ENCODE assay signal across 8 cellular contexts in the genomic region with DNA sequence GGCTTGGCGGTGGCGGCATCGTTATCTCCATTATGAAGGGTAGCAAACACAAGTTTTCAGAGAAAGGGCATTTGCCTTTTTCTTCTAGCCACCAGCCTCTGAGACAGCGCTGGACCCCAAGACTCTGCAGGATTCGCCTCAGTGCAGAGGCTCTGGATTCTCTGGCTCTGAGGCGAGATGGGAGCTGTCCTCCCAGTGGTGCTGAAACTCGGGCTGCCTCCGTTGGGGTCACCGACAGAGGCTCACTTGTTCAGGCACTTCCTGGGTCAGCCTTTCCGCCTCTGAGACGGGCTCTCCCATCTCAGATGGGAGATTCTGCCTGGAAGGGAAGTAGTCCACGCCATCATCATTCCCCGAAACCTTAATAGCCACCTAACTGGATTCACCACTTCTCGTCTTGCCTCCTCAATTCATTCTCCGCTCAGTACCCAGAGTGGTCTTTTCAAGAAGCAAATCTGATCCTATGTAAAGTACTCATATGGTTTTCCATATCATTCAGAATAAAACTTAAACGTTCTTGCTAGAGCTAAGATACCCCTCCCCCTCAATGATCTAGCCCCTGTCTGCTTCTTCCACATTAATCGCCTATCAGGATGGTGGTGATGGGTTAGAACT.
DNase-seq lines count a peak whose midpoint lies in the region; ATAC-seq, FAIRE-seq and TF ChIP-seq lines count a peak whose summit lies in the region.

No MANE protein-coding gene starts in this region.

- no peaks in the 10 kb centered on the region for H3K36me3 ChIP-seq in A673 (ENCODE audit: insufficient read depth, low read length, poor library complexity, severe bottlenecking)

- POLR2A ChIA-PET in A673 (lab: Charles Lee; ENCODE audit: low non-redundant PET): no interaction called here

- no peak overlapping the region for H3K27ac ChIP-seq in A673 (ENCODE audit: low read depth, low read length, poor library complexity, severe bottlenecking)

- no peak overlapping the region for H3K4me3 Mint-ChIP-seq in activated naive CD4-positive, alpha-beta T cell treated with anti-CD3 and anti-CD28 coated beads for 36 hours

- no peaks in the 10 kb centered on the region for H3K4me1 ChIP-seq in A673 (ENCODE audit: insufficient read depth, low read length, poor library complexity, severe bottlenecking)

- no peak overlapping the region for H3K4me3 ChIP-seq in A673 (ENCODE audit: low read depth, low read length, poor library complexity, severe bottlenecking)

- FAIRE-seq in RCC 7860 (lab: Jason Lieb, UNC): no peak

- no TSS peak for BruUV-seq in A673 (replicated peaks; lab: Mats Ljungman, UMichigan)

- peaks cover 4% of the 10 kb centered on the region for H3K4me1 Mint-ChIP-seq in activated naive CD4-positive, alpha-beta T cell treated with anti-CD3 and anti-CD28 coated beads for 36 hours (ENCODE audit: low read depth)

- ATAC-seq in GM18498 (IDR thresholded peaks at IDR 0.05; ENCODE audit: unreplicated experiment) (no peak), HG02571 (IDR thresholded peaks at IDR 0.05; ENCODE audit: unreplicated experiment) (no peak)

- TF ChIP-seq CTCF in A673 (conservative IDR thresholded peaks at IDR 0.05; ENCODE audit: low read depth, low read length): no peak

- H3K27ac Mint-ChIP-seq in activated naive CD4-positive, alpha-beta T cell treated with anti-CD3 and anti-CD28 coated beads for 36 hours: no peak overlapping the region

- CTCF ChIA-PET in A673 (lab: Charles Lee): interaction anchor here (1.4 kb wide), 1 partner anchor 11 kb away, joined by 4 read pairs; no protein-coding TSS in a partner anchor
- CTCF ChIA-PET in activated naive CD4-positive, alpha-beta T cell treated with anti-CD3 and anti-CD28 coated beads for 36 hours (lab: Charles Lee): interaction anchor here (1.2 to 5.1 kb wide), 4 partner anchors 10 to 61 kb away, joined by 3 to 51 read pairs (median 22); no protein-coding TSS in a partner anchor

- H3K36me3 Mint-ChIP-seq in activated naive CD4-positive, alpha-beta T cell treated with anti-CD3 and anti-CD28 coated beads for 36 hours (ENCODE audit: low read depth): no peaks in the 10 kb centered on the region

- no peaks in the 10 kb centered on the region for H3K9me3 ChIP-seq in A673 (ENCODE audit: low read depth, low read length, poor library complexity, severe bottlenecking)

- DNase-seq in A673 (ENCODE audit: low spot score) (peak; percentile 62), HT1080 (ENCODE audit: low read depth) (peak; percentile 15), iris pigment epithelial cell (ENCODE audit: low read depth) (peak; percentile 28), RCC 7860 (ENCODE audit: low spot score) (no peak)
- DNase-seq in activated naive CD4-positive, alpha-beta T cell treated with anti-CD3 and anti-CD28 coated beads for 36 hours: peak; percentile 74
- no peak for DNase-seq in central memory CD4-positive, alpha-beta T cell

- peaks cover 19% of the 10 kb centered on the region for H3K27me3 ChIP-seq in A673 (replicated peaks; ENCODE audit: insufficient read depth, low read depth, low read length, poor library complexity)

- no peaks in the 10 kb centered on the region for H3K9me3 Mint-ChIP-seq in activated naive CD4-positive, alpha-beta T cell treated with anti-CD3 and anti-CD28 coated beads for 36 hours

- intact Hi-C loops in A673 (cut with micrococcal nuclease; ENCODE audit: unreplicated experiment): loop anchor here (5.0 kb wide), 1 partner anchor 62 kb away; no protein-coding TSS in a partner anchor
- intact Hi-C loops in activated naive CD4-positive, alpha-beta T cell treated with anti-CD3 and anti-CD28 coated beads for 36 hours (cut with micrococcal nuclease): no loop called here

- peaks cover 46% of the 10 kb centered on the region for H3K27me3 Mint-ChIP-seq in activated naive CD4-positive, alpha-beta T cell treated with anti-CD3 and anti-CD28 coated beads for 36 hours (ENCODE audit: low read depth)

Comparison
In these comparisons a context has a peak if more than half of its experiments do, and no peak if none do; other contexts are left out.
1. DNase-seq: peak in A673 (single experiment), HT1080 (single experiment), activated naive CD4-positive, alpha-beta T cell treated with anti-CD3 and anti-CD28 coated beads for 36 hours (single experiment) and iris pigment epithelial cell (single experiment); none in RCC 7860 (single experiment) and central memory CD4-positive, alpha-beta T cell (single experiment).